Comparison of ENCODE assay signal across 26 cellular contexts in the genomic region with DNA sequence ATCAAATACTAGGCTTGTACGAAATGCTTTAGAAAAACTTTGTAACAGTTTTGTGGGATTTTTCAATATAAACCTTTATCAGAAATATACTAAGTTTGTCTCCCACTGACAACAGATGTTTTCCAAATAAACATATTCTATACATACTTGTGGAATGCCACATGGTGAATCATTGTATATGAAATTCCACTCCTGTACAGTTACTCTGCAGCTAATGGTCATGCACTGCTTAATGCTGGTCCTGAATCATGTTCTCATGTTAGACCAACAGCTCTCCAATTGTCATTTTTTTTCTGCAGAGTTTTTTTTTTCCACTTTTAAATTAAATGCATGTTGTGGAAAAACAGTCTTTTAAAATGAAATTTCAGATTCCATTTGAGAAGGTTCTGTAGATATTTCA.
DNase-seq lines count a peak whose midpoint lies in the region; ATAC-seq, FAIRE-seq and TF ChIP-seq lines count a peak whose summit lies in the region.
"Had no signal": no experiment of that assay in that cellular context is flagged by ENCODE, and none has a peak within 500 bp of the region (broad histone marks: within the 10 kb centered on the region; RNA-seq: fewer than 3 reads in every experiment).

No MANE protein-coding gene starts in this region.

- H3K9me3 ChIP-seq in KOPT-K1 (ENCODE audit: insufficient read depth, low read length, poor library complexity, severe bottlenecking) (no peaks in the 10 kb centered on the region), astrocyte (ENCODE audit: insufficient read depth, low read depth, low read length) (no peaks in the 10 kb centered on the region), transverse colon (no peaks in the 10 kb centered on the region)
- H3K9me3 ChIP-seq: esophagus muscularis mucosa had no signal

- TF ChIP-seq EP300 in transverse colon (IDR thresholded peaks at IDR 0.05; ENCODE audit: low read depth): no peak

- H3K4me2 ChIP-seq in astrocyte (ENCODE audit: low read length): no peak overlapping the region

- H3K9ac ChIP-seq in astrocyte (ENCODE audit: low read length): no peak overlapping the region

- no peaks in the 10 kb centered on the region for H3K9me3 Mint-ChIP-seq in astrocyte (ENCODE audit: unreplicated experiment)
- H3K9me3 Mint-ChIP-seq: mesothelial cell of epicardium, nephron progenitor cell had no signal

- H3K4me1 ChIP-seq in astrocyte (ENCODE audit: insufficient read depth, low read length): no peaks in the 10 kb centered on the region
- peaks cover 0 to 32% (median 18%) of the 10 kb centered on the region in 4 donors for H3K4me1 ChIP-seq in transverse colon
- H3K4me1 ChIP-seq: esophagus muscularis mucosa had no signal

- no peaks in the 10 kb centered on the region for H3K36me3 Mint-ChIP-seq in astrocyte (ENCODE audit: low read depth, unreplicated experiment)
- H3K36me3 Mint-ChIP-seq: mesothelial cell of epicardium had no signal

- H3K36me3 ChIP-seq in KOPT-K1 (ENCODE audit: insufficient read depth, low read length) (no peaks in the 10 kb centered on the region), astrocyte (ENCODE audit: insufficient read depth, low read length) (no peaks in the 10 kb centered on the region), transverse colon (no peaks in the 10 kb centered on the region)
- H3K36me3 ChIP-seq: esophagus muscularis mucosa, WERI-Rb-1 had no signal

- no peaks in the 10 kb centered on the region for H3K27me3 Mint-ChIP-seq in astrocyte (ENCODE audit: low read depth, unreplicated experiment)

- DNase-seq in Daoy (ENCODE audit: low read depth) (peak; percentile 25), astrocyte (ENCODE audit: low read depth) (peak; percentile 14), foreskin melanocyte (peak; percentile 56), hippocampal formation (lab: John Stamatoyannopoulos, UW) (no peak), transverse colon (no peak), NCI-H1105 (lab: John Stamatoyannopoulos, UW) (no peak)
- DNase-seq: activated CD4-positive, alpha-beta T cell treated with anti-CD3 and anti-CD28 coated beads, Interleukin-2, amount 50 U/mL, for 48 hours; activated T-cell treated with anti-CD3 and anti-CD28 coated beads for 4 hours; C1 segment of cervical spinal cord; cerebellar nuclear complex; effector CD8-positive, alpha-beta T cell; GF-D8; H7; NCI-H1930; NCI-H446 treated with DMSO at 0.1 percent for 48 hours; nephron progenitor cell; stimulated activated CD4-positive, alpha-beta T cell treated with anti-CD3 and anti-CD28 coated beads, Interleukin-2, amount 100 ng/mL, for 48 hours; WERI-Rb-1 had no signal

- no peak for ATAC-seq in GM19395 (IDR thresholded peaks at IDR 0.05; ENCODE audit: unreplicated experiment)
- ATAC-seq: GM12878 had no signal

- H3K27me3 ChIP-seq in astrocyte (ENCODE audit: insufficient read depth, low read length) (no peaks in the 10 kb centered on the region), transverse colon (no peaks in the 10 kb centered on the region)
- H3K27me3 ChIP-seq: hepatocyte had no signal

- FAIRE-seq in astrocyte (lab: Jason Lieb, UNC): no peak
- FAIRE-seq: GM12878, GM19239 had no signal

- H3K4me1 Mint-ChIP-seq in astrocyte (ENCODE audit: low read depth, unreplicated experiment): peaks cover 10% of the 10 kb centered on the region
- H3K4me1 Mint-ChIP-seq: mesothelial cell of epicardium, nephron progenitor cell had no signal

- WGBS in transverse colon (ENCODE audit: low coverage in 1 of 2), 2 donors: 81 to 90% methylated on average over 1 of the region's 1 CpG

- no peak overlapping the region for H3K27ac Mint-ChIP-seq in astrocyte (ENCODE audit: unreplicated experiment)
- H3K27ac Mint-ChIP-seq: mesothelial cell of epicardium, nephron progenitor cell had no signal

- H3K4me3 ChIP-seq in astrocyte (ENCODE audit: insufficient read depth, low read depth, low read length): no peak overlapping the region
- H3K4me3 ChIP-seq in transverse colon: no peak overlapping the region
- H3K4me3 ChIP-seq: esophagus muscularis mucosa, GM12878, hepatocyte, skin epidermis had no signal

- H3K4me3 Mint-ChIP-seq in astrocyte (ENCODE audit: unreplicated experiment): no peak overlapping the region
- H3K4me3 Mint-ChIP-seq: mesothelial cell of epicardium, nephron progenitor cell had no signal

- no peak overlapping the region for H2AFZ ChIP-seq in astrocyte (ENCODE audit: low read depth, low read length)
- H2AFZ ChIP-seq: hepatocyte had no signal

- peak overlapping the region; percentile 98 for H3K27ac ChIP-seq in KOPT-K1 (ENCODE audit: low read depth, low read length, poor library complexity, severe bottlenecking)
- H3K27ac ChIP-seq in astrocyte (ENCODE audit: low read depth, low read length): no peak overlapping the region
- no peak overlapping the region for H3K27ac ChIP-seq in transverse colon
- H3K27ac ChIP-seq: esophagus muscularis mucosa, hepatocyte, skin epidermis, WERI-Rb-1 had no signal

- no peaks in the 10 kb centered on the region for H3K79me2 ChIP-seq in astrocyte (ENCODE audit: insufficient read depth, low read length)
- H3K79me2 ChIP-seq: hepatocyte had no signal

- in situ Hi-C loops in transverse colon (cut with MboI; ENCODE audit: low pct_ligation_motif_present in 1 of 4, low pct_unique_long_range_greater_than_20kb in 1 of 4, low sequenced_read_pairs in 3 of 4): loop anchor here in 1 of 4 donors (25.0 kb wide), 1 partner anchor 353 kb away; the partner anchor contains the start of gene GCA

- no peaks in the 10 kb centered on the region for H4K20me1 ChIP-seq in astrocyte (ENCODE audit: insufficient read depth, low read length)

- TF ChIP-seq POLR2A in transverse colon (IDR thresholded peaks at IDR 0.05): no peak

- no peak for TF ChIP-seq CTCF in astrocyte (IDR thresholded peaks at IDR 0.05; ENCODE audit: insufficient read depth, low read depth, low read length)
- no peak for TF ChIP-seq CTCF in transverse colon (IDR thresholded peaks at IDR 0.05)

- intact Hi-C loops in transverse colon (cut with DNase I; ENCODE audit: low total_unique reads): no loop called here

Comparison
In these comparisons a context has a peak if more than half of its experiments do, and no peak if none do; other contexts are left out.
1. DNase-seq: peak in Daoy (single experiment), astrocyte (single experiment) and foreskin melanocyte (single experiment); none in hippocampal formation (0 of 2), transverse colon (single experiment) and NCI-H1105 (single experiment).